Comparison of ENCODE assay signal across 8 cellular contexts in genomic region chr16:20865420-20866126, GRCh38. TPM values are rescaled to one million over a fixed set of nuclear protein-coding genes. Genes with fewer than 3 reads are reported as not detected.
DNase-seq lines count a peak whose midpoint lies in the region; ATAC-seq and TF ChIP-seq lines count a peak whose summit lies in the region.

No MANE protein-coding gene starts in this region.

- peaks cover 94% of the 10 kb centered on the region for H3K79me2 ChIP-seq in hepatocyte

- CTCF ChIA-PET in AG04450 (lab: Charles Lee), result interaction anchor here (0.7 to 3.3 kb wide), 4 partner anchors 14 to 219 kb away, joined by 3 to 34 read pairs (median 4); no protein-coding TSS in a partner anchor

- H3K9me3 ChIP-seq in AG04450 (ENCODE audit: control insufficient read depth, insufficient read depth, low read length) (no peaks in the 10 kb centered on the region), hepatocyte (ENCODE audit: low read depth) (no peaks in the 10 kb centered on the region)

- H3K27ac ChIP-seq in AG04450 (ENCODE audit: low read depth, low read length), result peak overlapping the region; percentile 96
- peak overlapping the region; percentile 78 for H3K27ac ChIP-seq in hepatocyte

- POLR2A ChIA-PET in AG04450 (lab: Yijun Ruan, JAX), result interaction anchor here (1.4 kb wide), 1 partner anchor 14 kb away, joined by 4 read pairs; no protein-coding TSS in a partner anchor

- H3K27me3 ChIP-seq in AG04450 (ENCODE audit: control insufficient read depth, insufficient read depth, low read length) (no peaks in the 10 kb centered on the region), hepatocyte (no peaks in the 10 kb centered on the region)

- H3K4me2 ChIP-seq in hepatocyte, result peak overlapping the region; percentile 3

- H3K9me2 ChIP-seq in hepatocyte (replicated peaks; ENCODE audit: insufficient read depth), result no peaks in the 10 kb centered on the region

- no peaks in the 10 kb centered on the region for H3K36me3 ChIP-seq in hepatocyte (replicated peaks; ENCODE audit: insufficient read depth, low read depth)

- H2AFZ ChIP-seq in hepatocyte, result no peak overlapping the region

- peaks cover 38% of the 10 kb centered on the region for H4K20me1 ChIP-seq in hepatocyte (ENCODE audit: insufficient read depth, poor library complexity, severe bottlenecking)

- TF ChIP-seq CTCF in AG04450 (IDR thresholded peaks at IDR 0.05; ENCODE audit: low read depth, low read length) (no peak), GM20000 (IDR thresholded peaks at IDR 0.05; ENCODE audit: extremely low read depth, missing control alignments) (no peak), hepatocyte (IDR thresholded peaks at IDR 0.05; ENCODE audit: poor library complexity) (no peak)

- H3K4me1 ChIP-seq in hepatocyte (ENCODE audit: insufficient read depth), result peaks cover 26% of the 10 kb centered on the region

- ATAC-seq in GM21381 (IDR thresholded peaks at IDR 0.05; ENCODE audit: unreplicated experiment), result no peak

- 59% methylated on average over 6 of the region's 6 CpGs for WGBS in hepatocyte (ENCODE audit: low lambda C conversion rate, missing lambda C conversion rate)

- H3K4me3 ChIP-seq in AG04450 (ENCODE audit: low read depth, low read length) (no peak overlapping the region), hepatocyte (no peak overlapping the region)

- DNase-seq in AG04450 (ENCODE audit: low read depth, low spot score), result no peak
- peak; percentile 57 for DNase-seq in GM20000 (ENCODE audit: low spot score)
- peak; percentile 14 for DNase-seq in RPMI7951 (ENCODE audit: low read depth)
- DNase-seq in hepatocyte (ENCODE audit: low spot score), result no peak
- no peak for DNase-seq in NCI-H1436 (lab: John Stamatoyannopoulos, UW)
- no peak for DNase-seq in AG08396 (ENCODE audit: low spot score)
- no peak for DNase-seq in GM19240 (ENCODE audit: insufficient read length, low spot score)

RNA-seq across cellular contexts. Expression of gene DCUN1D3, which starts 34.6 kb away (rescaled TPM):
- polyA plus RNA-seq in AG04450 (2011; rRNA removed) (11.3 and 12.0 TPM in 2 replicates), hepatocyte (10.3 and 15.0 TPM in 2 replicates)
- polyA minus RNA-seq in AG04450 (2011; rRNA and poly(A)+ RNA removed), result 30.8 and 36.5 TPM in 2 replicates
- total RNA-seq in RPMI7951 (2014; rRNA removed; shearing (Covaris generic)), result 5.3 and 5.7 TPM in 2 replicates
- total RNA-seq in hepatocyte, result 38.1 and 40.3 TPM in 2 replicates

RNA-seq across cellular contexts. Expression of gene LYRM1, which starts 35.0 kb away (rescaled TPM):
- polyA plus RNA-seq in AG04450 (2011; rRNA removed), result 32.3 and 41.1 TPM in 2 replicates
- 17.9 and 19.1 TPM in 2 replicates for polyA minus RNA-seq in AG04450 (2011; rRNA and poly(A)+ RNA removed)
- 38.4 and 43.7 TPM in 2 replicates for total RNA-seq in RPMI7951 (2014; rRNA removed; shearing (Covaris generic))
- total RNA-seq in hepatocyte, result 60.0 and 61.5 TPM in 2 replicates
- polyA plus RNA-seq in hepatocyte, result 48.9 and 57.3 TPM in 2 replicates

RNA-seq across cellular contexts. Expression of gene REXO5, which starts 59.2 kb away (rescaled TPM):
- polyA plus RNA-seq in AG04450 (2011; rRNA removed) (2.4 and 2.6 TPM in 2 replicates), hepatocyte (2.9 and 3.5 TPM in 2 replicates)
- 2.3 and 4.9 TPM in 2 replicates for polyA minus RNA-seq in AG04450 (2011; rRNA and poly(A)+ RNA removed)
- total RNA-seq in RPMI7951 (2014; rRNA removed; shearing (Covaris generic)), result 8.6 and 12.5 TPM in 2 replicates
- total RNA-seq in hepatocyte, result 3.6 and 9.4 TPM in 2 replicates

RNA-seq across cellular contexts. Expression of gene ERI2, which starts 59.3 kb away (rescaled TPM):
- polyA plus RNA-seq in AG04450 (2011; rRNA removed) (10.2 and 14.8 TPM in 2 replicates), hepatocyte (6.9 and 19.1 TPM in 2 replicates)
- polyA minus RNA-seq in AG04450 (2011; rRNA and poly(A)+ RNA removed), result 5.7 TPM in 2 replicates
- 29.3 and 29.7 TPM in 2 replicates for total RNA-seq in RPMI7951 (2014; rRNA removed; shearing (Covaris generic))
- total RNA-seq in hepatocyte, result 20.8 and 26.9 TPM in 2 replicates

Comparison
In these comparisons a context has a peak if more than half of its experiments do, and no peak if none do; other contexts are left out.
1. DNase-seq: peak in GM20000 (single experiment) and RPMI7951 (single experiment); none in AG04450 (single experiment), hepatocyte (single experiment), NCI-H1436 (single experiment), AG08396 (single experiment) and GM19240 (single experiment).